9 cellular contexts compared by ENCODE assay signal in genomic region chr11:65436412-65437032, GRCh38. TPM values are rescaled to one million over a fixed set of nuclear protein-coding genes. Genes with fewer than 3 reads are reported as not detected.
DNase-seq lines count a peak whose midpoint lies in the region; ATAC-seq and TF ChIP-seq lines count a peak whose summit lies in the region.
"Had no signal": no experiment of that assay in that cellular context is flagged by ENCODE, and none has a peak within 500 bp of the region (broad histone marks: within the 10 kb centered on the region; RNA-seq: fewer than 3 reads in every experiment).

No MANE protein-coding gene starts in this region.

- peaks cover 84 to 90% (median 88%) of the 10 kb centered on the region in 3 donors for H3K4me1 Mint-ChIP-seq in T-cell

- H3K27me3 ChIP-seq in psoas muscle (ENCODE audit: insufficient read depth in 3 of 3, low read length in 2 of 3) = no peaks in the 10 kb centered on the region

- peaks cover 54% of the 10 kb centered on the region for H3K36me3 Mint-ChIP-seq in T-cell

- no peak overlapping the region for H3K4me3 Mint-ChIP-seq in T-cell

- CTCF ChIA-PET in T-cell (lab: Charles Lee) = interaction anchor here (0.6 to 1.2 kb wide), 5 partner anchors 11 to 160 kb away, joined by 3 to 6 read pairs (median 4); partner anchors contain the start of gene NEAT1 (in 1 of the 2)

- no peaks in the 10 kb centered on the region for H3K9me3 Mint-ChIP-seq in T-cell

- H3K4me3 ChIP-seq in fibroblast of mammary gland (ENCODE audit: control insufficient read depth, low read depth, low read length) = no peak overlapping the region
- H3K4me3 ChIP-seq in psoas muscle = peak overlapping the region; percentile 86

- H3K27ac ChIP-seq in psoas muscle = peak overlapping the region; percentile 100

- peaks cover 64% of the 10 kb centered on the region for H3K4me1 ChIP-seq in psoas muscle

- peaks cover 3 to 100% of the 10 kb centered on the region in 2 donors for H3K36me3 ChIP-seq in psoas muscle (ENCODE audit: insufficient read depth in 1 of 2, low read depth in 1 of 2)

- peak overlapping the region; percentile 41 to 72 for H3K27ac Mint-ChIP-seq in T-cell

- TF ChIP-seq CTCF in fibroblast of mammary gland (conservative IDR thresholded peaks at IDR 0.05; ENCODE audit: control insufficient read depth, insufficient read depth, low read depth, low read length) = no peak
- TF ChIP-seq CTCF in psoas muscle (IDR thresholded peaks at IDR 0.05) = no peak

- H3K27me3 Mint-ChIP-seq in T-cell = no peaks in the 10 kb centered on the region

- DNase-seq in Caki2 (ENCODE audit: low read depth) (peak; percentile 48), T-cell (no peak), fibroblast of mammary gland (ENCODE audit: low read depth) (peak; percentile 42), psoas muscle (peak in 1 of 2 donors; percentile 50), NCI-H82 treated with DMSO at 0.1 percent for 48 hours (lab: John Stamatoyannopoulos, UW; ENCODE audit: unreplicated experiment) (no peak), NCI-H187 treated with DMSO at 0.1 percent for 48 hours (lab: John Stamatoyannopoulos, UW) (no peak), T-helper 1 cell (no peak)
- DNase-seq: NCI-H446 had no signal

- WGBS in psoas muscle, 3 donors = 47 to 67% (median 51%) methylated on average over 5 of the region's 5 CpGs

- in situ Hi-C loops in Caki2 (cut with HindIII; ENCODE audit: low pct_unique_long_range_greater_than_20kb, low sequenced_read_pairs) = no loop called here

- ATAC-seq in T-cell (replicated peaks in 1 of 4) (no peak), psoas muscle (peak; percentile 4 to 13 (median 5)), HG03460 (IDR thresholded peaks at IDR 0.05; ENCODE audit: unreplicated experiment) (no peak)

- no peaks in the 10 kb centered on the region for H3K9me3 ChIP-seq in psoas muscle

- POLR2A ChIA-PET in T-cell (lab: Charles Lee) = interaction anchor here in 1 of 2 donors (0.6 kb wide), 1 partner anchor 66 kb away, joined by 5 read pairs; no protein-coding TSS in a partner anchor

- intact Hi-C loops in psoas muscle (cut with DNase I) = no loop called here

RNA-seq across cellular contexts. Expression of gene NEAT1, which starts 13.9 kb away (rescaled TPM):
- 2.3 and 8.7 TPM in 2 replicates for total RNA-seq in Caki2 (2014; rRNA removed; shearing (Covaris generic); ENCODE audit: low replicate concordance)
- total RNA-seq in T-cell = 1,000 to 10,000 TPM in 1 of 5 donors, 100 to 1,000 TPM in 4; 368 to 1,017 (median 906) TPM
- total RNA-seq in psoas muscle = 1,000 to 10,000 TPM in 1 of 4 donors, 100 to 1,000 TPM in 3; 517 to 1,759 (median 646) TPM
- 100 to 1,000 TPM; 474 to 758 (median 716) TPM for polyA plus RNA-seq in psoas muscle

RNA-seq across cellular contexts. Expression of gene FRMD8, which starts 50.1 kb away (rescaled TPM):
- total RNA-seq in Caki2 (2014; rRNA removed; shearing (Covaris generic); ENCODE audit: low replicate concordance) = 24.8 and 35.5 TPM in 2 replicates
- total RNA-seq in T-cell = 10 to 100 TPM; 35.6 to 79.1 (median 77.8) TPM
- total RNA-seq in psoas muscle = 10 to 100 TPM in 3 of 4 donors, 1 to 10 TPM in 1; 7.4 to 27.7 (median 13.9) TPM
- 10 to 100 TPM; 10.6 to 20.8 (median 12.9) TPM for polyA plus RNA-seq in psoas muscle

RNA-seq across cellular contexts. Expression of gene SLC25A45, which starts 54.1 kb away (rescaled TPM):
- 1.1 and 2.3 TPM in 2 replicates for total RNA-seq in Caki2 (2014; rRNA removed; shearing (Covaris generic); ENCODE audit: low replicate concordance)
- total RNA-seq in T-cell = 10 to 100 TPM; 18.7 to 72.2 (median 22.6) TPM
- total RNA-seq in psoas muscle = 1 to 10 TPM; 5.7 to 8.8 (median 7.2) TPM
- 10 to 100 TPM in 1 of 3 donors, 1 to 10 TPM in 2; 3.7 to 18.5 (median 6.1) TPM for polyA plus RNA-seq in psoas muscle

Comparison
In these comparisons a context has a peak if more than half of its experiments do, and no peak if none do; other contexts are left out.
1. DNase-seq: peak in Caki2 (single experiment) and fibroblast of mammary gland (single experiment); none in T-cell (0 of 34), NCI-H82 treated with DMSO at 0.1 percent for 48 hours (single experiment), NCI-H187 treated with DMSO at 0.1 percent for 48 hours (single experiment) and T-helper 1 cell (0 of 5).
2. ATAC-seq: peak in psoas muscle (4 of 4); none in T-cell (0 of 4) and HG03460 (single experiment).
3. RNA of gene NEAT1, which starts 13.9 kb away (total RNA-seq): 368 to 1,017 TPM in T-cell and 517 to 1,759 TPM in psoas muscle; 2.3 to 8.7 TPM in Caki2; every median in the first group is over 10 times any median in the second.